In genomic region chr6:82196159-82196558, GRCh38 we compare ENCODE assay signal across 17 cellular contexts.
"Had no signal": no experiment of that assay in that cellular context is flagged by ENCODE, and none has a peak within 500 bp of the region (broad histone marks: within the 10 kb centered on the region; RNA-seq: fewer than 3 reads in every experiment).

No MANE protein-coding gene starts in this region.

- DNase-seq: cortex of kidney; effector memory CD8-positive, alpha-beta T cell; foreskin keratinocyte; left colon; mammary epithelial cell; naive thymus-derived CD4-positive, alpha-beta T cell; nephron progenitor cell; stimulated activated CD4-positive, alpha-beta T cell treated with anti-CD3 and anti-CD28 coated beads, Interleukin-12 subunit alpha, Interleukin-12 subunit beta, amount 100 ng/mL, for 4 hours; stimulated activated naive CD4-positive, alpha-beta T cell; stomach had no signal

- H3K27me3 ChIP-seq: esophagus muscularis mucosa, foreskin keratinocyte, hepatocyte, stomach had no signal

- H3K4me3 ChIP-seq: esophagus muscularis mucosa, hepatocyte, prostate gland, skin epidermis, stomach had no signal

- H3K27ac ChIP-seq: epithelial cell of prostate, esophagus muscularis mucosa, foreskin keratinocyte, hepatocyte, parathyroid adenoma, prostate gland, skin epidermis, stomach had no signal

- ATAC-seq: effector memory CD8-positive, alpha-beta T cell; foreskin keratinocyte; left colon; naive thymus-derived CD4-positive, alpha-beta T cell; sciatic nerve had no signal

- H3K9me3 ChIP-seq: esophagus muscularis mucosa, prostate gland, stomach had no signal

- H3K4me1 ChIP-seq: esophagus muscularis mucosa, foreskin keratinocyte, parathyroid adenoma, prostate gland, stomach had no signal
